ENCODE assay signal across 9 cellular contexts in genomic region chr2:88913280-88913679, GRCh38.
"Had no signal": no experiment of that assay in that cellular context is flagged by ENCODE, and none has a peak within 500 bp of the region (broad histone marks: within the 10 kb centered on the region; RNA-seq: fewer than 3 reads in every experiment).

No MANE protein-coding gene starts in this region.

- DNase-seq: H9, HCEC 1CT, IMR-90, KG1 had no signal

- H2AFZ ChIP-seq: GM23338 had no signal

- H3K4me3 Mint-ChIP-seq: GM23338, H9 had no signal

- H3K9me3 Mint-ChIP-seq: GM23338 had no signal

- H3K4me3 ChIP-seq: GM23338, K562 had no signal

- H3K4me1 Mint-ChIP-seq: GM23338, H9 had no signal

- ATAC-seq: GM23338, K562 had no signal

- H3K4me2 ChIP-seq: GM23338 had no signal

- FAIRE-seq: H1, H54, HTR-8/SVneo, K562 had no signal

- H3K27ac Mint-ChIP-seq: GM23338, H9 had no signal
